Comparison of ENCODE assay signal across 21 cellular contexts in genomic region chr7:123714296-123715080, GRCh38. TPM values are rescaled to one million over a fixed set of nuclear protein-coding genes. Genes with fewer than 3 reads are reported as not detected.
DNase-seq lines count a peak whose midpoint lies in the region; ATAC-seq and TF ChIP-seq lines count a peak whose summit lies in the region.
"Had no signal": no experiment of that assay in that cellular context is flagged by ENCODE, and none has a peak within 500 bp of the region (broad histone marks: within the 10 kb centered on the region; RNA-seq: fewer than 3 reads in every experiment).

No MANE protein-coding gene starts in this region.

- intact Hi-C loops in activated T-helper 1 cell treated with anti-CD3 and anti-CD28 coated beads, Interleukin-12 subunit alpha, Interleukin-12 subunit beta, Interleukin-2, Interleukin-4 antibody, amounts not matched to agents 30 ng/mL and 10 ng/mL and 1 ng/mL, durations not matched to agents 14 hours and 24 hours and 36 hours (cut with micrococcal nuclease) = no loop called here

- in situ Hi-C loops in brain microvascular endothelial cell (cut with HindIII; ENCODE audit: low pct_ligation_motif_present, low sequenced_read_pairs) = no loop called here

- H2AFZ ChIP-seq in smooth muscle cell (ENCODE audit: low read depth) = no peak overlapping the region

- H3K27me3 ChIP-seq in smooth muscle cell (ENCODE audit: low read depth) = no peaks in the 10 kb centered on the region
- H3K27me3 ChIP-seq in brain microvascular endothelial cell (replicated peaks) = no peaks in the 10 kb centered on the region
- H3K27me3 ChIP-seq: heart right ventricle had no signal

- H3K9ac ChIP-seq in smooth muscle cell (ENCODE audit: low read depth) = no peak overlapping the region

- no peak for DNase-seq in activated T-cell treated with anti-CD3 and anti-CD28 coated beads, Interleukin-2, amount 50 U/mL, for 24 hours
- no peak for DNase-seq in activated T-cell treated with anti-CD3 and anti-CD28 coated beads, Interleukin-2, amount 50 U/mL, for 4 hours
- DNase-seq in fibroblast of pulmonary artery (ENCODE audit: low read depth) = peak; percentile 28
- no peak for DNase-seq in smooth muscle cell (lab: John Stamatoyannopoulos, UW; ENCODE audit: unreplicated experiment)
- no peak for DNase-seq in brain microvascular endothelial cell
- DNase-seq in activated T-helper 1 cell treated with anti-CD3 and anti-CD28 coated beads, Interleukin-12 subunit alpha, Interleukin-12 subunit beta, Interleukin-2, Interleukin-4 antibody, amounts not matched to agents 30 ng/mL and 10 ng/mL and 1 ng/mL, durations not matched to agents 14 hours and 24 hours and 36 hours (ENCODE audit: low spot score) = no peak
- DNase-seq: activated gamma-delta T cell treated with Interleukin-2 at 50 U/mL for 16 hours, DMS79 treated with DMSO at 0.1 percent for 48 hours, H7, heart right ventricle, NCI-H1436 treated with DMSO at 0.1 percent for 48 hours, NCI-H2227 treated with DMSO at 0.1 percent for 48 hours, retina, RPMI8226 had no signal

- peaks cover 90% of the 10 kb centered on the region for H3K79me2 ChIP-seq in smooth muscle cell (ENCODE audit: low read depth)

- H3K9me3 ChIP-seq in smooth muscle cell (replicated peaks; ENCODE audit: low read depth) = no peaks in the 10 kb centered on the region
- H3K9me3 ChIP-seq: A549, heart right ventricle had no signal

- H3K4me1 Mint-ChIP-seq in activated T-cell treated with anti-CD3 and anti-CD28 coated beads, Interleukin-2, amount 50 U/mL, for 24 hours (ENCODE audit: low read depth) = peaks cover 74% of the 10 kb centered on the region
- peaks cover 67% of the 10 kb centered on the region for H3K4me1 Mint-ChIP-seq in activated T-cell treated with anti-CD3 and anti-CD28 coated beads, Interleukin-2, amount 50 U/mL, for 4 hours (ENCODE audit: low read depth)
- H3K4me1 Mint-ChIP-seq in activated naive CD8-positive, alpha-beta T cell (ENCODE audit: low read depth) = peaks cover 69% of the 10 kb centered on the region
- peaks cover 61% of the 10 kb centered on the region for H3K4me1 Mint-ChIP-seq in activated T-helper 1 cell treated with anti-CD3 and anti-CD28 coated beads, Interleukin-12 subunit alpha, Interleukin-12 subunit beta, Interleukin-2, Interleukin-4 antibody, amounts not matched to agents 30 ng/mL and 10 ng/mL and 1 ng/mL, durations not matched to agents 14 hours and 24 hours and 36 hours (ENCODE audit: low read depth)

- H3K4me1 ChIP-seq in smooth muscle cell (ENCODE audit: low read depth) = peaks cover 18% of the 10 kb centered on the region

- H3K36me3 ChIP-seq in smooth muscle cell (ENCODE audit: low read depth) (no peaks in the 10 kb centered on the region), brain microvascular endothelial cell (replicated peaks) (no peaks in the 10 kb centered on the region)

- H3K4me3 Mint-ChIP-seq in activated T-cell treated with anti-CD3 and anti-CD28 coated beads, Interleukin-2, amount 50 U/mL, for 24 hours = no peak overlapping the region
- no peak overlapping the region for H3K4me3 Mint-ChIP-seq in activated T-cell treated with anti-CD3 and anti-CD28 coated beads, Interleukin-2, amount 50 U/mL, for 4 hours
- H3K4me3 Mint-ChIP-seq in activated naive CD8-positive, alpha-beta T cell = peak overlapping the region; percentile 3
- H3K4me3 Mint-ChIP-seq in activated T-helper 1 cell treated with anti-CD3 and anti-CD28 coated beads, Interleukin-12 subunit alpha, Interleukin-12 subunit beta, Interleukin-2, Interleukin-4 antibody, amounts not matched to agents 30 ng/mL and 10 ng/mL and 1 ng/mL, durations not matched to agents 14 hours and 24 hours and 36 hours = no peak overlapping the region
- H3K4me3 Mint-ChIP-seq: neural crest cell; stimulated activated naive CD8-positive, alpha-beta T cell treated with anti-CD3 and anti-CD28 coated beads, Interleukin-15, Interleukin-2, amounts not matched to agents 100 ng/mL and 50 ng/mL, for 24 hours had no signal

- no peaks in the 10 kb centered on the region for H3K9me3 Mint-ChIP-seq in activated T-cell treated with anti-CD3 and anti-CD28 coated beads, Interleukin-2, amount 50 U/mL, for 24 hours
- H3K9me3 Mint-ChIP-seq in activated T-cell treated with anti-CD3 and anti-CD28 coated beads, Interleukin-2, amount 50 U/mL, for 4 hours = no peaks in the 10 kb centered on the region
- H3K9me3 Mint-ChIP-seq in activated naive CD8-positive, alpha-beta T cell (ENCODE audit: low read depth) = no peaks in the 10 kb centered on the region
- H3K9me3 Mint-ChIP-seq in activated T-helper 1 cell treated with anti-CD3 and anti-CD28 coated beads, Interleukin-12 subunit alpha, Interleukin-12 subunit beta, Interleukin-2, Interleukin-4 antibody, amounts not matched to agents 30 ng/mL and 10 ng/mL and 1 ng/mL, durations not matched to agents 14 hours and 24 hours and 36 hours = no peaks in the 10 kb centered on the region
- H3K9me3 Mint-ChIP-seq: neural crest cell; stimulated activated naive CD8-positive, alpha-beta T cell treated with anti-CD3 and anti-CD28 coated beads, Interleukin-15, Interleukin-2, amounts not matched to agents 100 ng/mL and 50 ng/mL, for 24 hours had no signal

- TF ChIP-seq CTCF in fibroblast of pulmonary artery (IDR thresholded peaks at IDR 0.05; ENCODE audit: low read length, missing control alignments) (no peak), smooth muscle cell (IDR thresholded peaks at IDR 0.05; ENCODE audit: borderline replicate concordance, insufficient read depth, poor library complexity, severe bottlenecking) (no peak), brain microvascular endothelial cell (IDR thresholded peaks at IDR 0.05; ENCODE audit: low read depth, low read length, missing control alignments) (no peak)

- 49% methylated on average over 3 of the region's 3 CpGs for WGBS in smooth muscle cell (ENCODE audit: low lambda C conversion rate)

- no peaks in the 10 kb centered on the region for H3K27me3 Mint-ChIP-seq in activated T-cell treated with anti-CD3 and anti-CD28 coated beads, Interleukin-2, amount 50 U/mL, for 24 hours
- H3K27me3 Mint-ChIP-seq in activated T-cell treated with anti-CD3 and anti-CD28 coated beads, Interleukin-2, amount 50 U/mL, for 4 hours (ENCODE audit: low read depth) = no peaks in the 10 kb centered on the region
- H3K27me3 Mint-ChIP-seq in activated naive CD8-positive, alpha-beta T cell = no peaks in the 10 kb centered on the region
- H3K27me3 Mint-ChIP-seq in activated T-helper 1 cell treated with anti-CD3 and anti-CD28 coated beads, Interleukin-12 subunit alpha, Interleukin-12 subunit beta, Interleukin-2, Interleukin-4 antibody, amounts not matched to agents 30 ng/mL and 10 ng/mL and 1 ng/mL, durations not matched to agents 14 hours and 24 hours and 36 hours (ENCODE audit: insufficient read depth) = no peaks in the 10 kb centered on the region
- H3K27me3 Mint-ChIP-seq: stimulated activated naive CD8-positive, alpha-beta T cell treated with anti-CD3 and anti-CD28 coated beads, Interleukin-15, Interleukin-2, amounts not matched to agents 100 ng/mL and 50 ng/mL, for 24 hours had no signal

- H3K27ac ChIP-seq in smooth muscle cell (ENCODE audit: low read depth) = peak overlapping the region; percentile 14
- no peak overlapping the region for H3K27ac ChIP-seq in brain microvascular endothelial cell
- H3K27ac ChIP-seq: A549, heart right ventricle had no signal

- H3F3A ChIP-seq in smooth muscle cell (ENCODE audit: low read depth) = no peaks in the 10 kb centered on the region

- peak overlapping the region; percentile 22 for H3K27ac Mint-ChIP-seq in activated T-cell treated with anti-CD3 and anti-CD28 coated beads, Interleukin-2, amount 50 U/mL, for 24 hours
- H3K27ac Mint-ChIP-seq in activated naive CD8-positive, alpha-beta T cell = no peak overlapping the region
- H3K27ac Mint-ChIP-seq in activated T-helper 1 cell treated with anti-CD3 and anti-CD28 coated beads, Interleukin-12 subunit alpha, Interleukin-12 subunit beta, Interleukin-2, Interleukin-4 antibody, amounts not matched to agents 30 ng/mL and 10 ng/mL and 1 ng/mL, durations not matched to agents 14 hours and 24 hours and 36 hours = no peak overlapping the region
- H3K27ac Mint-ChIP-seq: stimulated activated naive CD8-positive, alpha-beta T cell treated with anti-CD3 and anti-CD28 coated beads, Interleukin-15, Interleukin-2, amounts not matched to agents 100 ng/mL and 50 ng/mL, for 24 hours had no signal

- H3K4me3 ChIP-seq in fibroblast of pulmonary artery (replicated peaks; ENCODE audit: low read depth, low read length) (no peak overlapping the region), smooth muscle cell (no peak overlapping the region), brain microvascular endothelial cell (ENCODE audit: low read depth, low read length) (no peak overlapping the region)
- H3K4me3 ChIP-seq: A549, heart right ventricle had no signal

- no peak for ATAC-seq in activated T-cell treated with anti-CD3 and anti-CD28 coated beads, Interleukin-2, amount 50 U/mL, for 4 hours
- ATAC-seq in GM19023 (IDR thresholded peaks at IDR 0.05; ENCODE audit: unreplicated experiment) = no peak
- ATAC-seq: heart right ventricle had no signal

- H3K36me3 Mint-ChIP-seq in activated T-cell treated with anti-CD3 and anti-CD28 coated beads, Interleukin-2, amount 50 U/mL, for 24 hours (ENCODE audit: low read depth) = peaks cover 13% of the 10 kb centered on the region
- H3K36me3 Mint-ChIP-seq in activated T-cell treated with anti-CD3 and anti-CD28 coated beads, Interleukin-2, amount 50 U/mL, for 4 hours (ENCODE audit: insufficient read depth) = peaks cover 7% of the 10 kb centered on the region
- H3K36me3 Mint-ChIP-seq in activated naive CD8-positive, alpha-beta T cell = peaks cover 10% of the 10 kb centered on the region
- peaks cover 7% of the 10 kb centered on the region for H3K36me3 Mint-ChIP-seq in activated T-helper 1 cell treated with anti-CD3 and anti-CD28 coated beads, Interleukin-12 subunit alpha, Interleukin-12 subunit beta, Interleukin-2, Interleukin-4 antibody, amounts not matched to agents 30 ng/mL and 10 ng/mL and 1 ng/mL, durations not matched to agents 14 hours and 24 hours and 36 hours (ENCODE audit: low read depth)

- H4K20me1 ChIP-seq in smooth muscle cell (ENCODE audit: low read depth) = peaks cover 100% of the 10 kb centered on the region

- peak overlapping the region; percentile 63 for H3K4me2 ChIP-seq in smooth muscle cell

RNA-seq across cellular contexts. Expression of gene WASL, which starts 34.3 kb away (rescaled TPM):
- total RNA-seq in activated T-cell treated with anti-CD3 and anti-CD28 coated beads, Interleukin-2, amount 50 U/mL, for 4 hours = 1 to 10 TPM; 4.7 to 5.4 (median 5.3) TPM
- total RNA-seq in smooth muscle cell = 32.0 and 35.3 TPM in 2 replicates
- polyA plus RNA-seq in smooth muscle cell = 22.7 and 25.7 TPM in 2 replicates
- 7.3 and 7.5 TPM in 2 replicates for total RNA-seq in activated T-helper 1 cell treated with anti-CD3 and anti-CD28 coated beads, Interleukin-12 subunit alpha, Interleukin-12 subunit beta, Interleukin-2, Interleukin-4 antibody, amounts not matched to agents 30 ng/mL and 10 ng/mL and 1 ng/mL, durations not matched to agents 14 hours and 24 hours and 36 hours

RNA-seq across cellular contexts. Expression of gene LMOD2, which starts 58.8 kb away (rescaled TPM):
- not detected for total RNA-seq in activated T-cell treated with anti-CD3 and anti-CD28 coated beads, Interleukin-2, amount 50 U/mL, for 4 hours
- not detected in 2 replicates for total RNA-seq in smooth muscle cell
- 0.10 TPM in 1 of 2 replicates, not detected in the other for polyA plus RNA-seq in smooth muscle cell
- not detected in 2 replicates for total RNA-seq in activated T-helper 1 cell treated with anti-CD3 and anti-CD28 coated beads, Interleukin-12 subunit alpha, Interleukin-12 subunit beta, Interleukin-2, Interleukin-4 antibody, amounts not matched to agents 30 ng/mL and 10 ng/mL and 1 ng/mL, durations not matched to agents 14 hours and 24 hours and 36 hours
- total RNA-seq: dermis microvascular lymphatic vessel endothelial cell, H7, lung microvascular endothelial cell, neural crest cell had no signal
- polyA plus RNA-seq: A549 had no signal
